In the genomic region with DNA sequence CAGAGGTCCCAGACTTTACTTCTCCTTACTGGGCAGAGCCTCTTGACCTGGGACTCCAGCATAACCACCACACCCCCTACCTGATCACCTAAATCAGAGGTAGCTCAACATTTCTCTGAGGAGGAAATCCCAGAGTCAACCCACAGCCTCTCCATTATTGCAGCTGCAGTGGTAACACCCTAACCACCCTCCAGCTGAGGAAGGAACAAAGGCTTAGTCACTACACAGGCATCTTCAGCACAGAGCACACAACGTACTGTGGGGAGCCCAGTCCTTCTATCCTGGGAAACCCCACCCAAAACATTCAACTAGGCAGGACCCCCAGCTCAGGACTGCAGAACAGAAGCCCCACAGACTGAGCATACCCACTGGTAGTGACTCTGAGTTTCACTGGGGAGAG, we compare ENCODE assay signal across 20 cellular contexts.
DNase-seq lines count a peak whose midpoint lies in the region; ATAC-seq, FAIRE-seq and TF ChIP-seq lines count a peak whose summit lies in the region.
"Had no signal": no experiment of that assay in that cellular context is flagged by ENCODE, and none has a peak within 500 bp of the region (broad histone marks: within the 10 kb centered on the region; RNA-seq: fewer than 3 reads in every experiment).

No MANE protein-coding gene starts in this region.

- peak; percentile 47 for DNase-seq in ELR (ENCODE audit: low read depth)
- DNase-seq in Jurkat, Clone E6-1 (ENCODE audit: low read depth, low spot score) = peak; percentile 22
- peak; percentile 29 for DNase-seq in bronchial epithelial cell (ENCODE audit: low read depth)
- peak; percentile 3 for DNase-seq in kidney tubule cell (ENCODE audit: low spot score)
- DNase-seq in DMS114 treated with DMSO at 0.1 percent for 48 hours (lab: John Stamatoyannopoulos, UW; ENCODE audit: unreplicated experiment) = no peak
- no peak for DNase-seq in HTR-8/SVneo (ENCODE audit: insufficient read length, low spot score)
- DNase-seq: CD8-positive, alpha-beta memory T cell; DMS79 treated with DMSO at 0.1 percent for 48 hours; GOT3; MG63; NCI-H1092; NCI-H226; NCI-H524 treated with DMSO at 0.1 percent for 48 hours; Right ventricle myocardium superior had no signal

- H3K4me3 ChIP-seq in Jurkat, Clone E6-1 (ENCODE audit: low read length) = no peak overlapping the region
- no peak overlapping the region for H3K4me3 ChIP-seq in bronchial epithelial cell (ENCODE audit: low read depth, low read length)
- H3K4me3 ChIP-seq: BLaER1 treated with 17β-estradiol and CSF1 and Interleukin-3, amounts not matched to agents 10 nM and 100 nM; MG63 had no signal

- no peak for TF ChIP-seq CTCF in bronchial epithelial cell (IDR thresholded peaks at IDR 0.05; ENCODE audit: insufficient read depth, low read length, severe bottlenecking)

- no peak for ATAC-seq in GM21447 (IDR thresholded peaks at IDR 0.05; ENCODE audit: unreplicated experiment)
- ATAC-seq in GM18517 (IDR thresholded peaks at IDR 0.05; ENCODE audit: unreplicated experiment) = no peak

- FAIRE-seq in bronchial epithelial cell (lab: Jason Lieb, UNC) (no peak), HTR-8/SVneo (lab: Jason Lieb, UNC) (no peak)
- FAIRE-seq: A204.1, D721Med, G401.6 had no signal

- H3K36me3 ChIP-seq in bronchial epithelial cell (ENCODE audit: control insufficient read depth, insufficient read depth, low read length) = no peaks in the 10 kb centered on the region
- H3K36me3 ChIP-seq: BLaER1 treated with 17β-estradiol and CSF1 and Interleukin-3, amounts not matched to agents 10 nM and 100 nM; MG63 had no signal

- H3K27me3 ChIP-seq in bronchial epithelial cell (ENCODE audit: control insufficient read depth, insufficient read depth, low read length) = no peaks in the 10 kb centered on the region
- H3K27me3 ChIP-seq: BLaER1 treated with 17β-estradiol and CSF1 and Interleukin-3, amounts not matched to agents 10 nM and 100 nM; MG63 had no signal

Comparison
In these comparisons a context has a peak if more than half of its experiments do, and no peak if none do; other contexts are left out.
1. DNase-seq: peak in ELR (single experiment), Jurkat, Clone E6-1 (single experiment), bronchial epithelial cell (single experiment) and kidney tubule cell (single experiment); none in DMS114 treated with DMSO at 0.1 percent for 48 hours (single experiment) and HTR-8/SVneo (single experiment).